31 cellular contexts compared by ENCODE assay signal in genomic region chr2:46492301-46492700, GRCh38. TPM values are rescaled to one million over a fixed set of nuclear protein-coding genes. Genes with fewer than 3 reads are reported as not detected.
"Had no signal": no experiment of that assay in that cellular context is flagged by ENCODE, and none has a peak within 500 bp of the region (broad histone marks: within the 10 kb centered on the region; RNA-seq: fewer than 3 reads in every experiment).

No MANE protein-coding gene starts in this region.

- H3K4me1 ChIP-seq: prostate gland had no signal

- H3K4me3 Mint-ChIP-seq: activated CD4-positive, alpha-beta memory T cell treated with anti-CD3 and anti-CD28 coated beads for 36 hours; activated CD4-positive, alpha-beta T cell treated with anti-CD3 and anti-CD28 coated beads, Interleukin-2, amount 10 ng/mL, durations not matched to agents 24 days and 14 days; central memory CD8-positive, alpha-beta T cell; nephron; stimulated activated naive B cell treated with anti-CD40 and anti-IgM and Interleukin-4, amounts not matched to agents 10 μg/mL and 1 μg/mL and 100 μg/mL, for 72 hours had no signal

- H3K27ac ChIP-seq: epithelial cell of prostate, esophagus squamous epithelium, left lung, lower lobe of right lung, pancreas, prostate gland, stomach, upper lobe of left lung had no signal

- H3K4me3 ChIP-seq: esophagus squamous epithelium, heart right ventricle, left lung, lower lobe of right lung, pancreas, prostate gland, sigmoid colon, stomach, thyroid gland, upper lobe of left lung had no signal

- H3K36me3 ChIP-seq: esophagus squamous epithelium, heart right ventricle, left lung, lower lobe of right lung, pancreas, prostate gland, sigmoid colon, stomach, thyroid gland, upper lobe of left lung had no signal

- H3K9me3 ChIP-seq: esophagus squamous epithelium, heart right ventricle, left lung, lower lobe of right lung, pancreas, prostate gland, sigmoid colon, stomach, thyroid gland, upper lobe of left lung had no signal

- H3K27ac Mint-ChIP-seq: activated CD4-positive, alpha-beta memory T cell treated with anti-CD3 and anti-CD28 coated beads for 36 hours; activated CD4-positive, alpha-beta T cell treated with anti-CD3 and anti-CD28 coated beads, Interleukin-2, amount 10 ng/mL, durations not matched to agents 24 days and 14 days; activated naive CD4-positive, alpha-beta T cell treated with anti-CD3 and anti-CD28 coated beads, Interleukin-2, amount 50 U/mL, for 72 hours had no signal

- H3K36me3 Mint-ChIP-seq: activated CD4-positive, alpha-beta memory T cell treated with anti-CD3 and anti-CD28 coated beads for 36 hours; activated naive CD4-positive, alpha-beta T cell treated with anti-CD3 and anti-CD28 coated beads, Interleukin-2, amount 50 U/mL, for 72 hours; stimulated activated naive B cell treated with anti-CD40 and anti-IgM and Interleukin-4, amounts not matched to agents 10 μg/mL and 1 μg/mL and 100 μg/mL, for 72 hours had no signal

- DNase-seq: activated CD4-positive, alpha-beta memory T cell treated with anti-CD3 and anti-CD28 coated beads for 36 hours; activated CD4-positive, alpha-beta T cell treated with anti-CD3 and anti-CD28 coated beads, Interleukin-2, amount 10 ng/mL, durations not matched to agents 24 days and 14 days; activated CD4-positive, CD25-positive, alpha-beta regulatory T cell treated with anti-CD3 and anti-CD28 coated beads, Interleukin-2, amount 50 U/mL, for 72 hours; activated naive CD4-positive, alpha-beta T cell; activated T-cell treated with anti-CD3 and anti-CD28 coated beads for 4 hours; activated T-cell treated with anti-CD3 and anti-CD28 coated beads, Interleukin-2, amount 50 U/mL, for 72 hours; dermis blood vessel endothelial cell; effector CD8-positive, alpha-beta T cell; esophagus squamous epithelium; foreskin melanocyte; heart right ventricle; left lung; lower lobe of right lung; mesenchymal stem cell; pancreas; retina; sigmoid colon; small intestine; stimulated activated CD4-positive, alpha-beta T cell treated with anti-CD3 and anti-CD28 coated beads, Interleukin-4, amount 100 ng/mL, for 24 hours; stimulated activated naive B cell treated with anti-CD40 and anti-IgM and Interleukin-4, amounts not matched to agents 10 μg/mL and 1 μg/mL and 100 μg/mL, for 72 hours; stomach; T-helper 2 cell; thyroid gland; upper lobe of left lung had no signal

- H3K27me3 ChIP-seq: heart right ventricle, left lung, pancreas, sigmoid colon, stomach, thyroid gland, upper lobe of left lung had no signal

- H3K27me3 Mint-ChIP-seq: activated CD4-positive, alpha-beta memory T cell treated with anti-CD3 and anti-CD28 coated beads for 36 hours; central memory CD8-positive, alpha-beta T cell; stimulated activated naive B cell treated with anti-CD40 and anti-IgM and Interleukin-4, amounts not matched to agents 10 μg/mL and 1 μg/mL and 100 μg/mL, for 72 hours had no signal

- H3K9me3 Mint-ChIP-seq: activated CD4-positive, alpha-beta memory T cell treated with anti-CD3 and anti-CD28 coated beads for 36 hours; activated CD4-positive, alpha-beta T cell treated with anti-CD3 and anti-CD28 coated beads, Interleukin-2, amount 10 ng/mL, durations not matched to agents 24 days and 14 days; activated naive CD4-positive, alpha-beta T cell treated with anti-CD3 and anti-CD28 coated beads, Interleukin-2, amount 50 U/mL, for 72 hours; activated T-cell treated with anti-CD3 and anti-CD28 coated beads, Interleukin-2, amount 50 U/mL, for 72 hours; central memory CD8-positive, alpha-beta T cell; nephron; stimulated activated naive B cell treated with anti-CD40 and anti-IgM and Interleukin-4, amounts not matched to agents 10 μg/mL and 1 μg/mL and 100 μg/mL, for 72 hours had no signal

- ATAC-seq: activated naive CD4-positive, alpha-beta T cell treated with anti-CD3 and anti-CD28 coated beads, Interleukin-2, amount 50 U/mL, for 72 hours; activated T-cell treated with anti-CD3 and anti-CD28 coated beads, Interleukin-2, amount 50 U/mL, for 72 hours; heart right ventricle; left lung; lower lobe of right lung; pancreas; stimulated activated naive B cell treated with anti-CD40 and anti-IgM and Interleukin-4, amounts not matched to agents 10 μg/mL and 1 μg/mL and 100 μg/mL, for 72 hours had no signal

RNA-seq across cellular contexts. Expression of gene TMEM247, which starts 12.9 kb away (rescaled TPM):
- total RNA-seq: activated CD4-positive, alpha-beta memory T cell treated with anti-CD3 and anti-CD28 coated beads for 36 hours; activated CD4-positive, alpha-beta T cell treated with anti-CD3 and anti-CD28 coated beads, Interleukin-2, amount 10 ng/mL, durations not matched to agents 24 days and 14 days; activated naive CD4-positive, alpha-beta T cell treated with anti-CD3 and anti-CD28 coated beads, Interleukin-2, amount 50 U/mL, for 72 hours; activated T-cell treated with anti-CD3 and anti-CD28 coated beads, Interleukin-2, amount 50 U/mL, for 72 hours; bronchial epithelial cell; dermis blood vessel endothelial cell; esophagus squamous epithelium; glomerular endothelial cell; heart right ventricle; left lung; lower lobe of right lung; pancreas; sigmoid colon; stomach; thyroid gland; upper lobe of left lung had no signal
